In the genomic region with DNA sequence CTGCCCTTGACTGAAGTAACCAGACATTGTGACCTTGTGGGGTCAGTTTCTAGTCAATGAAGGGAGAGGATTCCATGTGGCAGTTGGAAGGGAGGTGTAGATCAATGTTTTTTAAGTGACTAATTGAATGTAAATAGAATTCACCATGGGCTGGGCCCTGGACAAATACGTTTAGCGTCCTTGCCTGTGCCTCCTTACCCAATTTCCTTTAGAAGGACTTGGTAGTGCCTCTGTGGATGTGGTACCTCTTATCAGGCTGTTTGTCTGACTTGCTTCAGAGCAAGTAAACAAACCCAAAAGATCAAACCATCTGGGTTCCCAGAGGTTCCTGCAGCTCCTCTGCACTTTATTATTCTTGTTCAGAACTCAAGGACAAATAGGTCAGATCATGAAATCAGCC, we compare ENCODE assay signal across 1 cellular context.
TF ChIP-seq lines count a peak whose summit lies in the region.

No MANE protein-coding gene starts in this region.

TF ChIP-seq in HepG2, 621 proteins besides CTCF, POLR2A, EP300 and RAD21 (continued from another document and continues in another):
- TF ChIP-seq, protein P1, sequence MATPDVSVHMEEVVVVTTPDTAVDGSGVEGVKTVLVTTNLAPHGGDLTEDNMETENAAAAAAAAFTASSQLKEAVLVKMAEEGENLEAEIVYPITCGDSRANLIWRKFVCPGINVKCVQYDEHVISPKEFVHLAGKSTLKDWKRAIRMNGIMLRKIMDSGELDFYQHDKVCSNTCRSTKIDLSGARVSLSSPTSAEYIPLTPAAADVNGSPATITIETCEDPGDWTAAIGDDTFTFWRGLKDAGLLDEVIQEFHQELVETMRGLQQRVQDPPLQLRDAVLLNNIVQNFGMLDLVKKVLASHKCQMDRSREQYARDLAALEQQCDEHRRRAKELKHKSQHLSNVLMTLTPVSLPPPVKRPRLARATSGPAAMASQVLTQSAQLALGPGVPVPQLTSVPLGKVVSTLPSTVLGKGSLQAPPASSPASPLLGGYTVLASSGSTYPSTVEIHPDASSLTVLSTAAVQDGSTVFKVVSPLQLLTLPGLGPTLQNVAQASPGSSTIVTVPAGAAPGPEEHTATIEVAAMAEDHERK (CRISPR knock-in tag; IDR thresholded peaks at IDR 0.05; ENCODE audit: low read depth), result no peak
- TF ChIP-seq FOSL1 (CRISPR knock-in tag; IDR thresholded peaks at IDR 0.05; ENCODE audit: borderline replicate concordance) (peak; percentile 65), NFKBIZ (CRISPR knock-in tag; IDR thresholded peaks at IDR 0.05) (0 out of 2 replicates have a peak, but pooled peaks have one; percentile 45), ZSCAN31 (CRISPR knock-in tag; IDR thresholded peaks at IDR 0.05; ENCODE audit: low read depth) (no peak), ZNF562 (CRISPR knock-in tag; IDR thresholded peaks at IDR 0.05; ENCODE audit: borderline replicate concordance) (no peak), KDM5A (IDR thresholded peaks at IDR 0.05; ENCODE audit: borderline replicate concordance, low read length) (no peak), ZFX (CRISPR knock-in tag; IDR thresholded peaks at IDR 0.05; ENCODE audit: low read depth) (0 out of 2 replicates have a peak, but pooled peaks have one; percentile 25), TGIF2 (CRISPR knock-in tag; IDR thresholded peaks at IDR 0.05) (no peak), ATAD3A (CRISPR knock-in tag; IDR thresholded peaks at IDR 0.05) (no peak), YEATS2 (CRISPR knock-in tag; IDR thresholded peaks at IDR 0.05; ENCODE audit: borderline replicate concordance) (no peak), ZNF501 (CRISPR knock-in tag; IDR thresholded peaks at IDR 0.05) (no peak), ZNF740 (CRISPR knock-in tag; IDR thresholded peaks at IDR 0.05) (no peak), ZNF839 (CRISPR knock-in tag; IDR thresholded peaks at IDR 0.05; ENCODE audit: borderline replicate concordance) (no peak), TOE1 (CRISPR knock-in tag; IDR thresholded peaks at IDR 0.05) (no peak), HDAC6 (IDR thresholded peaks at IDR 0.05; ENCODE audit: low read depth, low read length) (no peak), PRDM4 (CRISPR knock-in tag; IDR thresholded peaks at IDR 0.05; ENCODE audit: borderline replicate concordance) (no peak), SMC3 (IDR thresholded peaks at IDR 0.05; ENCODE audit: low read length) (no peak), ZNF234 (CRISPR knock-in tag; conservative IDR thresholded peaks at IDR 0.05) (no peak), ZBTB26 (CRISPR knock-in tag; IDR thresholded peaks at IDR 0.05; ENCODE audit: borderline replicate concordance) (no peak), HOXA3 (CRISPR knock-in tag; IDR thresholded peaks at IDR 0.05) (peak; percentile 66), ZNF800 (CRISPR knock-in tag; IDR thresholded peaks at IDR 0.05) (no peak), HNF4A (CRISPR knock-in tag; IDR thresholded peaks at IDR 0.05) (peak; percentile 74), HNRNPK (IDR thresholded peaks at IDR 0.05; ENCODE audit: low read depth, low read length, poor library complexity, severe bottlenecking) (no peak), ZC3H4 (CRISPR knock-in tag; IDR thresholded peaks at IDR 0.05; ENCODE audit: borderline replicate concordance) (no peak)
- TF ChIP-seq, protein P2, sequence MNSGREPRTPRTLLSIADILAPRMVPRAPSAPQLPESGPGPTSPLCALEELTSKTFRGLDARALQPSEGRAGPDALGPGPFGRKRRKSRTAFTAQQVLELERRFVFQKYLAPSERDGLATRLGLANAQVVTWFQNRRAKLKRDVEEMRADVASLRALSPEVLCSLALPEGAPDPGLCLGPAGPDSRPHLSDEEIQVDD (CRISPR knock-in tag; IDR thresholded peaks at IDR 0.05; ENCODE audit: borderline replicate concordance), result no peak
- TF ChIP-seq, protein P3, sequence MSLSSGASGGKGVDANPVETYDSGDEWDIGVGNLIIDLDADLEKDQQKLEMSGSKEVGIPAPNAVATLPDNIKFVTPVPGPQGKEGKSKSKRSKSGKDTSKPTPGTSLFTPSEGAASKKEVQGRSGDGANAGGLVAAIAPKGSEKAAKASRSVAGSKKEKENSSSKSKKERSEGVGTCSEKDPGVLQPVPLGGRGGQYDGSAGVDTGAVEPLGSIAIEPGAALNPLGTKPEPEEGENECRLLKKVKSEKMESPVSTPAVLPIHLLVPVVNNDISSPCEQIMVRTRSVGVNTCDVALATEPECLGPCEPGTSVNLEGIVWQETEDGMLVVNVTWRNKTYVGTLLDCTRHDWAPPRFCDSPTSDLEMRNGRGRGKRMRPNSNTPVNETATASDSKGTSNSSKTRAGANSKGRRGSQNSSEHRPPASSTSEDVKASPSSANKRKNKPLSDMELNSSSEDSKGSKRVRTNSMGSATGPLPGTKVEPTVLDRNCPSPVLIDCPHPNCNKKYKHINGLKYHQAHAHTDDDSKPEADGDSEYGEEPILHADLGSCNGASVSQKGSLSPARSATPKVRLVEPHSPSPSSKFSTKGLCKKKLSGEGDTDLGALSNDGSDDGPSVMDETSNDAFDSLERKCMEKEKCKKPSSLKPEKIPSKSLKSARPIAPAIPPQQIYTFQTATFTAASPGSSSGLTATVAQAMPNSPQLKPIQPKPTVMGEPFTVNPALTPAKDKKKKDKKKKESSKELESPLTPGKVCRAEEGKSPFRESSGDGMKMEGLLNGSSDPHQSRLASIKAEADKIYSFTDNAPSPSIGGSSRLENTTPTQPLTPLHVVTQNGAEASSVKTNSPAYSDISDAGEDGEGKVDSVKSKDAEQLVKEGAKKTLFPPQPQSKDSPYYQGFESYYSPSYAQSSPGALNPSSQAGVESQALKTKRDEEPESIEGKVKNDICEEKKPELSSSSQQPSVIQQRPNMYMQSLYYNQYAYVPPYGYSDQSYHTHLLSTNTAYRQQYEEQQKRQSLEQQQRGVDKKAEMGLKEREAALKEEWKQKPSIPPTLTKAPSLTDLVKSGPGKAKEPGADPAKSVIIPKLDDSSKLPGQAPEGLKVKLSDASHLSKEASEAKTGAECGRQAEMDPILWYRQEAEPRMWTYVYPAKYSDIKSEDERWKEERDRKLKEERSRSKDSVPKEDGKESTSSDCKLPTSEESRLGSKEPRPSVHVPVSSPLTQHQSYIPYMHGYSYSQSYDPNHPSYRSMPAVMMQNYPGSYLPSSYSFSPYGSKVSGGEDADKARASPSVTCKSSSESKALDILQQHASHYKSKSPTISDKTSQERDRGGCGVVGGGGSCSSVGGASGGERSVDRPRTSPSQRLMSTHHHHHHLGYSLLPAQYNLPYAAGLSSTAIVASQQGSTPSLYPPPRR (CRISPR knock-in tag; IDR thresholded peaks at IDR 0.05; ENCODE audit: borderline replicate concordance), result peak; percentile 73
- TF ChIP-seq, protein P4, sequence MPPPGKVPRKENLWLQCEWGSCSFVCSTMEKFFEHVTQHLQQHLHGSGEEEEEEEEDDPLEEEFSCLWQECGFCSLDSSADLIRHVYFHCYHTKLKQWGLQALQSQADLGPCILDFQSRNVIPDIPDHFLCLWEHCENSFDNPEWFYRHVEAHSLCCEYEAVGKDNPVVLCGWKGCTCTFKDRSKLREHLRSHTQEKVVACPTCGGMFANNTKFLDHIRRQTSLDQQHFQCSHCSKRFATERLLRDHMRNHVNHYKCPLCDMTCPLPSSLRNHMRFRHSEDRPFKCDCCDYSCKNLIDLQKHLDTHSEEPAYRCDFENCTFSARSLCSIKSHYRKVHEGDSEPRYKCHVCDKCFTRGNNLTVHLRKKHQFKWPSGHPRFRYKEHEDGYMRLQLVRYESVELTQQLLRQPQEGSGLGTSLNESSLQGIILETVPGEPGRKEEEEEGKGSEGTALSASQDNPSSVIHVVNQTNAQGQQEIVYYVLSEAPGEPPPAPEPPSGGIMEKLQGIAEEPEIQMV (CRISPR knock-in tag; IDR thresholded peaks at IDR 0.05; ENCODE audit: low read depth), result no peak
- TF ChIP-seq, protein P5, sequence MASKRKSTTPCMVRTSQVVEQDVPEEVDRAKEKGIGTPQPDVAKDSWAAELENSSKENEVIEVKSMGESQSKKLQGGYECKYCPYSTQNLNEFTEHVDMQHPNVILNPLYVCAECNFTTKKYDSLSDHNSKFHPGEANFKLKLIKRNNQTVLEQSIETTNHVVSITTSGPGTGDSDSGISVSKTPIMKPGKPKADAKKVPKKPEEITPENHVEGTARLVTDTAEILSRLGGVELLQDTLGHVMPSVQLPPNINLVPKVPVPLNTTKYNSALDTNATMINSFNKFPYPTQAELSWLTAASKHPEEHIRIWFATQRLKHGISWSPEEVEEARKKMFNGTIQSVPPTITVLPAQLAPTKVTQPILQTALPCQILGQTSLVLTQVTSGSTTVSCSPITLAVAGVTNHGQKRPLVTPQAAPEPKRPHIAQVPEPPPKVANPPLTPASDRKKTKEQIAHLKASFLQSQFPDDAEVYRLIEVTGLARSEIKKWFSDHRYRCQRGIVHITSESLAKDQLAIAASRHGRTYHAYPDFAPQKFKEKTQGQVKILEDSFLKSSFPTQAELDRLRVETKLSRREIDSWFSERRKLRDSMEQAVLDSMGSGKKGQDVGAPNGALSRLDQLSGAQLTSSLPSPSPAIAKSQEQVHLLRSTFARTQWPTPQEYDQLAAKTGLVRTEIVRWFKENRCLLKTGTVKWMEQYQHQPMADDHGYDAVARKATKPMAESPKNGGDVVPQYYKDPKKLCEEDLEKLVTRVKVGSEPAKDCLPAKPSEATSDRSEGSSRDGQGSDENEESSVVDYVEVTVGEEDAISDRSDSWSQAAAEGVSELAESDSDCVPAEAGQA (IDR thresholded peaks at IDR 0.05; ENCODE audit: low read depth), result no peak
- TF ChIP-seq, protein P5 (CRISPR knock-in tag; IDR thresholded peaks at IDR 0.05; ENCODE audit: borderline replicate concordance), result no peak
